ENCODE assay signal across 29 cellular contexts in the genomic region with DNA sequence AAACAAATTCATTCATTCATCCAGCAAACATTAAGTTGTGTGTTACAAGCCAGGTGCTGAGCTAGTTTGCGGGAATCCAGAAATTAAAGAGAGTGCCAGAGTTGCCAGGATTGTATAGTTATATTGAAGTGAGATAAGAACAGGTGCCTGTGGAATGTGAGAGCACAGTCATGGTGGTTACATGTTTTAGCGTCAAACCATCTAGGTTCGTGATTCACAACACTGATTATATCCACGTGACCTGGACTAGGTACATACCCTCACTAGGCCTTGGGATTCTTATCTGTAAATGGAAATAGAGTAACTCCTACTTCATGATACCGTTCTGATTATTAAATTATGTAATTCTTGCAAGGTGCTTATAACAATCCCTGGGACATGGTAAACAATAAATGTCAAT.
"Had no signal": no experiment of that assay in that cellular context is flagged by ENCODE, and none has a peak within 500 bp of the region (broad histone marks: within the 10 kb centered on the region; RNA-seq: fewer than 3 reads in every experiment).

No MANE protein-coding gene starts in this region.

- H3K4me1 ChIP-seq: pancreas, psoas muscle, right lobe of liver, spleen, suprapubic skin, testis, tibial artery, transverse colon, upper lobe of right lung, uterus had no signal

- FAIRE-seq: pancreas had no signal

- DNase-seq: naive thymus-derived CD8-positive, alpha-beta T cell; nephron progenitor cell; nucleus accumbens; pancreas; posterior cingulate gyrus; psoas muscle; right cardiac atrium; right lobe of liver; sigmoid colon; spleen; stimulated activated CD4-positive, alpha-beta T cell treated with anti-CD3 and anti-CD28 coated beads, Interleukin-12 subunit alpha, Interleukin-12 subunit beta, amount 100 ng/mL, for 4 hours; stimulated activated CD4-positive, alpha-beta T cell treated with anti-CD3 and anti-CD28 coated beads, Interleukin-1b, Interleukin-23, amount 100 ng/mL, for 48 hours; stimulated activated CD4-positive, alpha-beta T cell treated with anti-CD3 and anti-CD28 coated beads, Interleukin-4, amount 100 ng/mL, for 1 hour; stimulated activated CD4-positive, alpha-beta T cell treated with anti-CD3 and anti-CD28 coated beads, Interleukin-4, amount 100 ng/mL, for 4 hours; stimulated activated CD8-positive, alpha-beta memory T cell treated with anti-CD3 and anti-CD28 coated beads, Interleukin-4, amount 100 ng/mL, for 48 hours; stimulated activated naive CD4-positive, alpha-beta T cell; stimulated activated naive CD8-positive, alpha-beta T cell treated with anti-CD3 and anti-CD28 coated beads, Interleukin-15, amount 100 ng/mL, for 72 hours; stimulated activated naive CD8-positive, alpha-beta T cell treated with anti-CD3 and anti-CD28 coated beads, Interleukin-15, Interleukin-2, amounts not matched to agents 100 U/mL and 50 U/mL, for 24 hours; substantia nigra; testis; tibial artery; transverse colon; upper lobe of right lung; uterus had no signal

- ATAC-seq: naive thymus-derived CD8-positive, alpha-beta T cell; natural killer cell treated with Interleukin-12 subunit alpha and Interleukin-12 subunit beta and Interleukin-15 and Interleukin-18, amount 100 ng/mL, for 72 hours; pancreas; psoas muscle; right cardiac atrium; right lobe of liver; stimulated activated memory B cell treated with anti-CD40 and anti-IgM and Interleukin-4, amounts not matched to agents 10 μg/mL and 1 μg/mL and 100 μg/mL, for 72 hours; stimulated activated naive CD8-positive, alpha-beta T cell treated with anti-CD3 and anti-CD28 coated beads, Interleukin-15, amount 100 ng/mL, for 72 hours; stimulated activated naive CD8-positive, alpha-beta T cell treated with anti-CD3 and anti-CD28 coated beads, Interleukin-15, Interleukin-2, amounts not matched to agents 100 U/mL and 50 U/mL, for 24 hours; upper lobe of right lung had no signal

- H3K36me3 ChIP-seq: neutrophil, pancreas, right lobe of liver, sigmoid colon, spleen, suprapubic skin, tibial artery, transverse colon, upper lobe of right lung, uterus had no signal

- H3K9me3 ChIP-seq: neutrophil, pancreas, psoas muscle, right lobe of liver, sigmoid colon, spleen, suprapubic skin, testis, tibial artery, transverse colon, upper lobe of right lung, uterus had no signal

- H3K4me3 ChIP-seq: pancreas, psoas muscle, right lobe of liver, sigmoid colon, smooth muscle cell, spleen, suprapubic skin, testis, tibial artery, transverse colon, upper lobe of right lung, uterus had no signal

- H3K27ac ChIP-seq: neutrophil, pancreas, psoas muscle, right lobe of liver, sigmoid colon, spleen, suprapubic skin, testis, tibial artery, transverse colon, upper lobe of right lung, uterus had no signal

- H3K27me3 ChIP-seq: neutrophil, pancreas, right lobe of liver, sigmoid colon, suprapubic skin, testis, transverse colon, upper lobe of right lung, uterus had no signal
